Comparison of ENCODE assay signal across 9 cellular contexts in genomic region chr10:27998954-27999275, GRCh38. TPM values are rescaled to one million over a fixed set of nuclear protein-coding genes. Genes with fewer than 3 reads are reported as not detected.
DNase-seq lines count a peak whose midpoint lies in the region; ATAC-seq, FAIRE-seq and TF ChIP-seq lines count a peak whose summit lies in the region.
"Had no signal": no experiment of that assay in that cellular context is flagged by ENCODE, and none has a peak within 500 bp of the region (broad histone marks: within the 10 kb centered on the region; RNA-seq: fewer than 3 reads in every experiment).

A gene with protein sequence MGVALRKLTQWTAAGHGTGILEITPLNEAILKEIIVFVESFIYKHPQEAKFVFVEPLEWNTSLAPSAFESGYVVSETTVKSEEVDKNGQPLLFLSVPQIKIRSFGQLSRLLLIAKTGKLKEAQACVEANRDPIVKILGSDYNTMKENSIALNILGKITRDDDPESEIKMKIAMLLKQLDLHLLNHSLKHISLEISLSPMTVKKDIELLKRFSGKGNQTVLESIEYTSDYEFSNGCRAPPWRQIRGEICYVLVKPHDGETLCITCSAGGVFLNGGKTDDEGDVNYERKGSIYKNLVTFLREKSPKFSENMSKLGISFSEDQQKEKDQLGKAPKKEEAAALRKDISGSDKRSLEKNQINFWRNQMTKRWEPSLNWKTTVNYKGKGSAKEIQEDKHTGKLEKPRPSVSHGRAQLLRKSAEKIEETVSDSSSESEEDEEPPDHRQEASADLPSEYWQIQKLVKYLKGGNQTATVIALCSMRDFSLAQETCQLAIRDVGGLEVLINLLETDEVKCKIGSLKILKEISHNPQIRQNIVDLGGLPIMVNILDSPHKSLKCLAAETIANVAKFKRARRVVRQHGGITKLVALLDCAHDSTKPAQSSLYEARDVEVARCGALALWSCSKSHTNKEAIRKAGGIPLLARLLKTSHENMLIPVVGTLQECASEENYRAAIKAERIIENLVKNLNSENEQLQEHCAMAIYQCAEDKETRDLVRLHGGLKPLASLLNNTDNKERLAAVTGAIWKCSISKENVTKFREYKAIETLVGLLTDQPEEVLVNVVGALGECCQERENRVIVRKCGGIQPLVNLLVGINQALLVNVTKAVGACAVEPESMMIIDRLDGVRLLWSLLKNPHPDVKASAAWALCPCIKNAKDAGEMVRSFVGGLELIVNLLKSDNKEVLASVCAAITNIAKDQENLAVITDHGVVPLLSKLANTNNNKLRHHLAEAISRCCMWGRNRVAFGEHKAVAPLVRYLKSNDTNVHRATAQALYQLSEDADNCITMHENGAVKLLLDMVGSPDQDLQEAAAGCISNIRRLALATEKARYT (minus strand): TSS chr10:27999079. CDS start chr10:27995142, 3,937 bp downstream.

- no peak within 1 kb of the TSS for H3K56ac ChIP-seq in H9 (ENCODE audit: insufficient read length, low read depth, low read length)

- no peaks in the 10 kb centered on the region for H3K9me3 ChIP-seq in H9 (ENCODE audit: control insufficient read depth, low read depth, low read length)
- no peaks in the 10 kb centered on the region for H3K9me3 ChIP-seq in right cardiac atrium (ENCODE audit: control insufficient read depth, low read length)

- TF ChIP-seq CTCF in H9 (conservative IDR thresholded peaks at IDR 0.05) (no peak), activated B cell treated with CpG ODN at 0.5 μM for 24 hours (IDR thresholded peaks at IDR 0.05) (no peak)

- H3K27ac Mint-ChIP-seq in H9 (peak within 1 kb of the TSS in 2 of 3 experiments; percentile 86 to 88; a peak in 6 of 7 replicates), activated B cell treated with CpG ODN at 0.5 μM for 24 hours (no peak within 1 kb of the TSS)

- no peaks in the 10 kb centered on the region for H3K79me2 ChIP-seq in H9 (ENCODE audit: insufficient read depth, low read length)

- H2AK5ac ChIP-seq in H9 (ENCODE audit: insufficient read length, low read length): no peak within 1 kb of the TSS

- H2BK120ac ChIP-seq in H9 (ENCODE audit: low read depth, low read length, poor library complexity, severe bottlenecking): no peak within 1 kb of the TSS

- H4K8ac ChIP-seq in H9 (replicated peaks; ENCODE audit: insufficient read length, low read depth, low read length): no peak within 1 kb of the TSS

- H4K91ac ChIP-seq in H9 (ENCODE audit: insufficient read length, low read depth, low read length): no peak within 1 kb of the TSS

- H3K36me3 Mint-ChIP-seq in H9 (ENCODE audit: insufficient read depth in 1 of 3, low read depth in 3 of 3) (no peaks in the 10 kb centered on the region; a peak in 1 of 7 replicates), activated B cell treated with CpG ODN at 0.5 μM for 24 hours (ENCODE audit: low read depth) (no peaks in the 10 kb centered on the region)

- WGBS in H9 (ENCODE audit: extremely low coverage, insufficient read length, low lambda C conversion rate): no CpG with 5 or more reads among the region's 30 CpGs
- 4% methylated on average over 30 of the region's 30 CpGs for WGBS in right cardiac atrium

- no peak within 1 kb of the TSS for H2BK12ac ChIP-seq in H9 (ENCODE audit: insufficient read length, low read depth, low read length)

- POLR2A ChIA-PET in activated B cell treated with CpG ODN at 0.5 μM for 24 hours (lab: Charles Lee): no interaction called here

- CTCF ChIA-PET in activated B cell treated with CpG ODN at 0.5 μM for 24 hours (lab: Charles Lee): no interaction called here

- no peaks in the 10 kb centered on the region for H3K79me1 ChIP-seq in H9 (ENCODE audit: insufficient read depth, low read depth, low read length, poor library complexity, severe bottlenecking)

- H3K4me1 ChIP-seq in H9 (ENCODE audit: insufficient read depth, low read length) (no peaks in the 10 kb centered on the region; the same call in 1 of the 2 replicates), right cardiac atrium (ENCODE audit: control insufficient read depth, insufficient read depth, low read length) (no peaks in the 10 kb centered on the region)

- H3K27me3 Mint-ChIP-seq in H9 (ENCODE audit: low read depth) (peaks cover 9% of the 10 kb centered on the region), activated B cell treated with CpG ODN at 0.5 μM for 24 hours (peaks cover 33% of the 10 kb centered on the region)

- no peak within 1 kb of the TSS for H3K27ac ChIP-seq in H9 (ENCODE audit: insufficient read length, low read depth, low read length)
- H3K27ac ChIP-seq in right cardiac atrium (ENCODE audit: low read length): no peak within 1 kb of the TSS

- DNase-seq in H9 (no peak), activated B cell treated with CpG ODN at 0.5 μM for 24 hours (no peak), right cardiac atrium (no peak), skeletal muscle cell (ENCODE audit: low read depth) (no peak), frontal cortex (ENCODE audit: low spot score in 2 of 2) (no peak), cerebellum (ENCODE audit: low spot score) (no peak)

- H3K4me2 ChIP-seq in H9 (ENCODE audit: insufficient read depth, insufficient read length, low read length): peak within 1 kb of the TSS; percentile 62

- no peak within 1 kb of the TSS for H2BK20ac ChIP-seq in H9 (ENCODE audit: low read depth, low read length, poor library complexity, severe bottlenecking)

- H4K5ac ChIP-seq in H9 (ENCODE audit: insufficient read length, low read depth, low read length): no peak within 1 kb of the TSS

- H4K20me1 ChIP-seq in H9 (ENCODE audit: control insufficient read depth, insufficient read depth, insufficient read length): no peaks in the 10 kb centered on the region

- no peak for FAIRE-seq in frontal cortex (lab: Jason Lieb, UNC)

- ATAC-seq in activated B cell treated with CpG ODN at 0.5 μM for 24 hours (ENCODE audit: low read depth) (no peak), right cardiac atrium (no peak), GM21528 (IDR thresholded peaks at IDR 0.05; ENCODE audit: low FRiP score, unreplicated experiment) (no peak), GM18867 (IDR thresholded peaks at IDR 0.05; ENCODE audit: unreplicated experiment) (no peak)

- H2BK15ac ChIP-seq in H9 (ENCODE audit: low read depth, low read length): no peak within 1 kb of the TSS

- H3K9me3 Mint-ChIP-seq in H9: no peaks in the 10 kb centered on the region
- no peaks in the 10 kb centered on the region for H3K9me3 Mint-ChIP-seq in activated B cell treated with CpG ODN at 0.5 μM for 24 hours

- H3K27me3 ChIP-seq in H9 (ENCODE audit: insufficient read depth, low read length) (no peaks in the 10 kb centered on the region), right cardiac atrium (ENCODE audit: control insufficient read depth, insufficient read depth) (no peaks in the 10 kb centered on the region)

- H3K9ac ChIP-seq in H9 (ENCODE audit: extremely low read depth, insufficient read length, low read length): peak within 1 kb of the TSS; percentile 72

- H3K4me3 ChIP-seq in right cardiac atrium (ENCODE audit: low read length): peak within 1 kb of the TSS; percentile 75
- H3K4me3 ChIP-seq in skeletal muscle cell (ENCODE audit: low read depth, low read length): peak within 1 kb of the TSS; percentile 59

- intact Hi-C loops in activated B cell treated with CpG ODN at 0.5 μM for 24 hours (cut with micrococcal nuclease) (no loop called here), right cardiac atrium (cut with DNase I) (no loop called here)

- H3K4me1 Mint-ChIP-seq in H9 (peaks cover 39 to 49% of the 10 kb centered on the region in 2 experiments), activated B cell treated with CpG ODN at 0.5 μM for 24 hours (peaks cover 16% of the 10 kb centered on the region)

- H3K23ac ChIP-seq in H9 (ENCODE audit: insufficient read length, low read depth, low read length): no peak within 1 kb of the TSS

- H3K4ac ChIP-seq in H9 (ENCODE audit: low read depth, low read length): no peak within 1 kb of the TSS

- H3T11ph ChIP-seq in H9 (ENCODE audit: low read length): no peak within 1 kb of the TSS

- H2AFZ ChIP-seq in H9 (ENCODE audit: low read length): peak within 1 kb of the TSS; percentile 91

- H3K18ac ChIP-seq in H9 (ENCODE audit: insufficient read length, low read depth, low read length): peak within 1 kb of the TSS; percentile 76

- H3K4me3 Mint-ChIP-seq in H9: peak within 1 kb of the TSS; percentile 95 to 97
- H3K4me3 Mint-ChIP-seq in activated B cell treated with CpG ODN at 0.5 μM for 24 hours: peak within 1 kb of the TSS; percentile 84

- H3K14ac ChIP-seq in H9 (ENCODE audit: insufficient read depth, low read length): peak within 1 kb of the TSS; percentile 59

- peaks cover 3% of the 10 kb centered on the region for H3K23me2 ChIP-seq in H9 (ENCODE audit: insufficient read length, low read depth, low read length, poor library complexity, severe bottlenecking)

- no peak within 1 kb of the TSS for H2BK5ac ChIP-seq in H9 (ENCODE audit: insufficient read length, low read length)

RNA-seq across cellular contexts. Expression of the gene that starts here (rescaled TPM):
- total RNA-seq in H9 (2021) (2.8 and 4.5 TPM in 2 replicates), activated B cell treated with CpG ODN at 0.5 μM for 24 hours (not detected in 2 replicates), right cardiac atrium (under 1 TPM in 2 of 4 donors, not detected in 2; 0.11 to 0.29 TPM), frontal cortex (0.82 TPM), cerebellum (6.6 TPM)
- 0.05 TPM for polyA plus RNA-seq in right cardiac atrium
- total RNA-seq: RPMI7951 had no signal
